Comparison of ENCODE assay signal across 2 cellular contexts in genomic region chr11:126450806-126451205, GRCh38.
TF ChIP-seq lines count a peak whose summit lies in the region.

No MANE protein-coding gene starts in this region.

TF ChIP-seq in HEK293, 187 proteins besides CTCF, POLR2A, EP300 and RAD21:
- peak; percentile 30 for TF ChIP-seq ZBTB26 (tag by site-specific recombination; optimal IDR thresholded peaks at IDR 0.05)
- TF ChIP-seq ZNF423 (tag by site-specific recombination; IDR thresholded peaks at IDR 0.05): no peak

TF ChIP-seq in H1, 55 proteins besides CTCF, POLR2A, EP300 and RAD21:
- TF ChIP-seq RXRA (IDR thresholded peaks at IDR 0.05; ENCODE audit: insufficient read depth, low read depth, low read length) (no peak), JUN (IDR thresholded peaks at IDR 0.05; ENCODE audit: low read depth, low read length) (0 out of 2 replicates have a peak, but pooled peaks have one; percentile 4)
